Comparison of ENCODE assay signal across 12 cellular contexts in genomic region chr1:115134850-115135484, GRCh38. TPM values are rescaled to one million over a fixed set of nuclear protein-coding genes. Genes with fewer than 3 reads are reported as not detected.
DNase-seq lines count a peak whose midpoint lies in the region; ATAC-seq and TF ChIP-seq lines count a peak whose summit lies in the region.
"Had no signal": no experiment of that assay in that cellular context is flagged by ENCODE, and none has a peak within 500 bp of the region (broad histone marks: within the 10 kb centered on the region; RNA-seq: fewer than 3 reads in every experiment).

No MANE protein-coding gene starts in this region.

- ATAC-seq in SK-N-SH treated with all-trans-retinoic acid at 6 μM for 48 hours (peak; percentile 75), gastrocnemius medialis (peak; percentile 32 to 38), GM18867 (IDR thresholded peaks at IDR 0.05; ENCODE audit: unreplicated experiment) (no peak), GM18873 (IDR thresholded peaks at IDR 0.05; ENCODE audit: low FRiP score, unreplicated experiment) (no peak)
- ATAC-seq: activated CD8-positive, alpha-beta T cell treated with anti-CD3 and anti-CD28 coated beads for 36 hours had no signal

- TF ChIP-seq CTCF in fibroblast of pulmonary artery (IDR thresholded peaks at IDR 0.05; ENCODE audit: low read length, missing control alignments) (no peak), gastrocnemius medialis (IDR thresholded peaks at IDR 0.05 in 4 of 5, conservative IDR thresholded peaks at IDR 0.05 in 1 of 5) (no peak)

- no peaks in the 10 kb centered on the region for H3K9me3 ChIP-seq in gastrocnemius medialis
- H3K9me3 ChIP-seq: HAP-1 had no signal

- DNase-seq in GM04503 (ENCODE audit: low read depth) (peak; percentile 89), fibroblast of pulmonary artery (ENCODE audit: low read depth) (peak; percentile 81), gastrocnemius medialis (no peak), NCI-H2081 treated with DMSO at 0.1 percent for 48 hours (lab: John Stamatoyannopoulos, UW) (no peak), Kasumi-1 (lab: John Stamatoyannopoulos, UW) (no peak)
- DNase-seq: activated CD8-positive, alpha-beta T cell treated with anti-CD3 and anti-CD28 coated beads for 36 hours; DMS79; NCI-H187 had no signal

- no peaks in the 10 kb centered on the region for H3K36me3 ChIP-seq in gastrocnemius medialis
- H3K36me3 ChIP-seq: HAP-1 had no signal

- no peak for TF ChIP-seq POLR2A in gastrocnemius medialis (IDR thresholded peaks at IDR 0.05)

- in situ Hi-C loops in gastrocnemius medialis (cut with MboI; ENCODE audit: low sequenced_read_pairs in 4 of 4): loop anchor here (5.0 to 25.0 kb wide), 6 partner anchors 202 to 462 kb away; partner anchors contain the start of gene NGF (in 2 of the 4)

- intact Hi-C loops in gastrocnemius medialis (cut with DNase I; ENCODE audit: low total_unique reads): loop anchor here (10.0 kb wide), 3 partner anchors 140 to 590 kb away; partner anchors contain the start of gene NGF

- H3K4me1 ChIP-seq in gastrocnemius medialis: peaks cover 15 to 21% of the 10 kb centered on the region in 2 donors
- H3K4me1 ChIP-seq: HAP-1 had no signal

- H3K4me3 ChIP-seq in fibroblast of pulmonary artery (replicated peaks; ENCODE audit: low read depth, low read length): no peak overlapping the region
- no peak overlapping the region for H3K4me3 ChIP-seq in gastrocnemius medialis
- H3K4me3 ChIP-seq: HAP-1 had no signal

- H3K27me3 ChIP-seq in gastrocnemius medialis: no peaks in the 10 kb centered on the region

- peak overlapping the region; percentile 48 to 70 (median 58) for H3K27ac ChIP-seq in gastrocnemius medialis

TF ChIP-seq in SK-N-SH treated with all-trans-retinoic acid at 6 μM for 48 hours, 23 proteins besides CTCF, POLR2A, EP300 and RAD21:
- TF ChIP-seq ZC3H10 (CRISPR knock-in tag; IDR thresholded peaks at IDR 0.05) (no peak), OSR1 (CRISPR knock-in tag; IDR thresholded peaks at IDR 0.05) (no peak), POU6F1 (CRISPR knock-in tag; IDR thresholded peaks at IDR 0.05; ENCODE audit: borderline replicate concordance, low read depth) (no peak), ZNF70 (CRISPR knock-in tag; IDR thresholded peaks at IDR 0.05) (no peak), TOX (CRISPR knock-in tag; IDR thresholded peaks at IDR 0.05; ENCODE audit: borderline replicate concordance) (no peak), CSDC2 (CRISPR knock-in tag; IDR thresholded peaks at IDR 0.05) (no peak), ISL1 (CRISPR knock-in tag; IDR thresholded peaks at IDR 0.05) (no peak), CSRNP3 (CRISPR knock-in tag; IDR thresholded peaks at IDR 0.05) (no peak), GLIS3 (CRISPR knock-in tag; IDR thresholded peaks at IDR 0.05) (no peak), SNAI2 (CRISPR knock-in tag; IDR thresholded peaks at IDR 0.05) (no peak), BACH2 (CRISPR knock-in tag; IDR thresholded peaks at IDR 0.05; ENCODE audit: borderline replicate concordance) (no peak), CREB5 (CRISPR knock-in tag; IDR thresholded peaks at IDR 0.05; ENCODE audit: low read depth) (no peak), ZFP30 (CRISPR knock-in tag; IDR thresholded peaks at IDR 0.05) (no peak), ESRRG (CRISPR knock-in tag; IDR thresholded peaks at IDR 0.05) (no peak), PPARA (CRISPR knock-in tag; IDR thresholded peaks at IDR 0.05; ENCODE audit: borderline replicate concordance) (no peak)

RNA-seq across cellular contexts. Expression of gene TSPAN2, which starts 45.7 kb away (rescaled TPM):
- total RNA-seq in gastrocnemius medialis: 1 to 10 TPM in 2 of 4 donors, under 1 TPM in 1, not detected in 1; 0.70 to 2.6 (median 2.0) TPM

Comparison
In these comparisons a context has a peak if more than half of its experiments do, and no peak if none do; other contexts are left out.
1. DNase-seq: peak in GM04503 (single experiment) and fibroblast of pulmonary artery (single experiment); none in gastrocnemius medialis (0 of 2), NCI-H2081 treated with DMSO at 0.1 percent for 48 hours (single experiment) and Kasumi-1 (0 of 2).
2. ATAC-seq: peak in SK-N-SH treated with all-trans-retinoic acid at 6 μM for 48 hours (single experiment) and gastrocnemius medialis (2 of 2); none in GM18867 (single experiment) and GM18873 (single experiment).